16 cellular contexts compared by ENCODE assay signal in genomic region chrX:154890990-154891639, GRCh38.
"Had no signal": no experiment of that assay in that cellular context is flagged by ENCODE, and none has a peak within 500 bp of the region (broad histone marks: within the 10 kb centered on the region; RNA-seq: fewer than 3 reads in every experiment).

No MANE protein-coding gene starts in this region.

- DNase-seq: activated CD4-positive, alpha-beta T cell treated with anti-CD3 and anti-CD28 coated beads, Interleukin-2, amount 10 ng/mL, durations not matched to agents 24 days and 14 days; activated CD8-positive, alpha-beta memory T cell treated with anti-CD3 and anti-CD28 coated beads for 24 hours; activated naive CD4-positive, alpha-beta T cell treated with anti-CD3 and anti-CD28 coated beads, Interleukin-2, amount 10 ng/mL, durations not matched to agents 7 days and 5 days; cortex of kidney; effector CD8-positive, alpha-beta T cell; left ventricle myocardium inferior; mesenchymal stem cell; nucleus accumbens; tibial artery; uterus had no signal

- H3K27me3 ChIP-seq: right atrium auricular region, tibial artery, uterus had no signal

- H3K4me1 ChIP-seq: right atrium auricular region, uterus had no signal

- H3K9me3 ChIP-seq: left ventricle myocardium inferior, right atrium auricular region, tibial artery, uterus had no signal

- H3K4me3 ChIP-seq: left ventricle myocardium inferior, right atrium auricular region, smooth muscle cell, tibial artery, uterus had no signal

- H3K36me3 ChIP-seq: left ventricle myocardium inferior, right atrium auricular region, tibial artery, uterus had no signal

- ATAC-seq: activated T-helper 17 cell treated with anti-CD3 and anti-CD28 coated beads, Interleukin-2, amount 50 U/mL, for 72 hours; natural killer cell treated with Interleukin-12 subunit alpha and Interleukin-12 subunit beta and Interleukin-15 and Interleukin-18, amount 100 ng/mL, for 72 hours; stimulated activated memory B cell treated with anti-CD40 and anti-IgM and Interleukin-4, amounts not matched to agents 10 μg/mL and 1 μg/mL and 100 μg/mL, for 72 hours; WTC11 had no signal
